ENCODE assay signal across 30 cellular contexts in genomic region chr5:133731951-133732350, GRCh38.
"Had no signal": no experiment of that assay in that cellular context is flagged by ENCODE, and none has a peak within 500 bp of the region (broad histone marks: within the 10 kb centered on the region; RNA-seq: fewer than 3 reads in every experiment).

No MANE protein-coding gene starts in this region.

- H3K36me3 Mint-ChIP-seq: activated naive CD8-positive, alpha-beta T cell treated with anti-CD3 and anti-CD28 coated beads for 36 hours had no signal

- H3K9me3 Mint-ChIP-seq: activated CD8-positive, alpha-beta T cell treated with anti-CD3 and anti-CD28 coated beads for 36 hours; activated naive CD8-positive, alpha-beta T cell treated with anti-CD3 and anti-CD28 coated beads for 36 hours; activated T-helper 17 cell treated with anti-CD3 and anti-CD28 coated beads, Interleukin-2, amount 50 U/mL, for 72 hours; T-helper 1 cell treated with Interleukin-12 subunit alpha and Interleukin-12 subunit beta and Interleukin-4 antibody, amounts not matched to agents 30 μg/mL and 1 μg/mL, for 36 hours; T-helper 2 cell treated with Interferon-gamma antibody and Interleukin-4, amounts not matched to agents 5 μg/mL and 100 μg/mL, for 36 hours had no signal

- H3K4me1 Mint-ChIP-seq: activated CD4-positive, alpha-beta T cell treated with anti-CD3 and anti-CD28 coated beads, Interleukin-2, amount 10 ng/mL, durations not matched to agents 24 days and 14 days; activated naive CD8-positive, alpha-beta T cell treated with anti-CD3 and anti-CD28 coated beads for 36 hours; activated T-helper 17 cell treated with anti-CD3 and anti-CD28 coated beads, Interleukin-2, amount 50 U/mL, for 72 hours had no signal

- H3K27ac Mint-ChIP-seq: activated CD8-positive, alpha-beta T cell treated with anti-CD3 and anti-CD28 coated beads for 36 hours; activated naive CD8-positive, alpha-beta T cell treated with anti-CD3 and anti-CD28 coated beads for 36 hours; activated T-cell treated with anti-CD3 and anti-CD28 coated beads, Interleukin-2, amount 50 U/mL, for 72 hours; activated T-helper 17 cell treated with anti-CD3 and anti-CD28 coated beads, Interleukin-2, amount 50 U/mL, for 72 hours; T-helper 1 cell treated with Interleukin-12 subunit alpha and Interleukin-12 subunit beta and Interleukin-4 antibody, amounts not matched to agents 30 μg/mL and 1 μg/mL, for 36 hours; T-helper 2 cell treated with Interferon-gamma antibody and Interleukin-4, amounts not matched to agents 5 μg/mL and 100 μg/mL, for 36 hours had no signal

- H3K27me3 ChIP-seq: brain microvascular endothelial cell, SJSA1 had no signal

- H3K27me3 Mint-ChIP-seq: activated CD8-positive, alpha-beta T cell treated with anti-CD3 and anti-CD28 coated beads for 36 hours; activated naive CD8-positive, alpha-beta T cell treated with anti-CD3 and anti-CD28 coated beads for 36 hours had no signal

- H3K36me3 ChIP-seq: brain microvascular endothelial cell, SJSA1 had no signal

- H3K4me3 ChIP-seq: SJSA1 had no signal

- H3K9me3 ChIP-seq: SK-N-SH had no signal

- H3K9ac ChIP-seq: KMS-11, SK-N-SH had no signal

- ATAC-seq: activated CD8-positive, alpha-beta T cell treated with anti-CD3 and anti-CD28 coated beads for 36 hours; activated T-cell treated with anti-CD3 and anti-CD28 coated beads, Interleukin-2, amount 50 U/mL, for 72 hours; activated T-helper 17 cell treated with anti-CD3 and anti-CD28 coated beads, Interleukin-2, amount 50 U/mL, for 72 hours; Panc1 had no signal

- H3K27ac ChIP-seq: brain microvascular endothelial cell, KMS-11, SJSA1 had no signal

- FAIRE-seq: TTC549 had no signal

- DNase-seq: activated CD4-positive, alpha-beta T cell treated with anti-CD3 and anti-CD28 coated beads, Interleukin-2, amount 10 ng/mL, durations not matched to agents 24 days and 14 days; activated CD4-positive, alpha-beta T cell treated with anti-CD3 and anti-CD28 coated beads, Interleukin-2, amount 50 U/mL, for 4 hours; activated CD8-positive, alpha-beta T cell treated with anti-CD3 and anti-CD28 coated beads for 36 hours; activated naive CD4-positive, alpha-beta T cell; activated naive CD4-positive, alpha-beta T cell treated with anti-CD3 and anti-CD28 coated beads, Interleukin-2, amount 50 U/mL, for 16 hours; activated naive CD8-positive, alpha-beta T cell treated with anti-CD3 and anti-CD28 coated beads for 36 hours; activated T-cell treated with anti-CD3 and anti-CD28 coated beads, Interleukin-2, amount 50 U/mL, for 1 hour; activated T-cell treated with anti-CD3 and anti-CD28 coated beads, Interleukin-2, amount 50 U/mL, for 72 hours; amniotic stem cell; aorta; brain microvascular endothelial cell; MM.1S; NCI-H1092 treated with DMSO at 0.1 percent for 48 hours; NCI-H1417; NCI-H146; NCI-H187; NCI-H2029 treated with DMSO at 0.1 percent for 48 hours; NCI-H2171 treated with DMSO at 0.1 percent for 48 hours; NCI-H226; NCI-H446 treated with DMSO at 0.1 percent for 48 hours; NCI-H524 treated with DMSO at 0.1 percent for 48 hours; SHP77 treated with DMSO at 0.1 percent for 48 hours; SK-N-SH had no signal

- H3K4me3 Mint-ChIP-seq: activated CD4-positive, alpha-beta T cell treated with anti-CD3 and anti-CD28 coated beads, Interleukin-2, amount 10 ng/mL, durations not matched to agents 24 days and 14 days; activated CD8-positive, alpha-beta T cell treated with anti-CD3 and anti-CD28 coated beads for 36 hours; activated naive CD8-positive, alpha-beta T cell treated with anti-CD3 and anti-CD28 coated beads for 36 hours; activated T-cell treated with anti-CD3 and anti-CD28 coated beads, Interleukin-2, amount 50 U/mL, for 72 hours; activated T-helper 17 cell treated with anti-CD3 and anti-CD28 coated beads, Interleukin-2, amount 50 U/mL, for 72 hours; T-helper 1 cell treated with Interleukin-12 subunit alpha and Interleukin-12 subunit beta and Interleukin-4 antibody, amounts not matched to agents 30 μg/mL and 1 μg/mL, for 36 hours; T-helper 2 cell treated with Interferon-gamma antibody and Interleukin-4, amounts not matched to agents 5 μg/mL and 100 μg/mL, for 36 hours had no signal

- H3K4me2 ChIP-seq: KMS-11, SK-N-SH had no signal
